19 cellular contexts compared by ENCODE assay signal in the genomic region with DNA sequence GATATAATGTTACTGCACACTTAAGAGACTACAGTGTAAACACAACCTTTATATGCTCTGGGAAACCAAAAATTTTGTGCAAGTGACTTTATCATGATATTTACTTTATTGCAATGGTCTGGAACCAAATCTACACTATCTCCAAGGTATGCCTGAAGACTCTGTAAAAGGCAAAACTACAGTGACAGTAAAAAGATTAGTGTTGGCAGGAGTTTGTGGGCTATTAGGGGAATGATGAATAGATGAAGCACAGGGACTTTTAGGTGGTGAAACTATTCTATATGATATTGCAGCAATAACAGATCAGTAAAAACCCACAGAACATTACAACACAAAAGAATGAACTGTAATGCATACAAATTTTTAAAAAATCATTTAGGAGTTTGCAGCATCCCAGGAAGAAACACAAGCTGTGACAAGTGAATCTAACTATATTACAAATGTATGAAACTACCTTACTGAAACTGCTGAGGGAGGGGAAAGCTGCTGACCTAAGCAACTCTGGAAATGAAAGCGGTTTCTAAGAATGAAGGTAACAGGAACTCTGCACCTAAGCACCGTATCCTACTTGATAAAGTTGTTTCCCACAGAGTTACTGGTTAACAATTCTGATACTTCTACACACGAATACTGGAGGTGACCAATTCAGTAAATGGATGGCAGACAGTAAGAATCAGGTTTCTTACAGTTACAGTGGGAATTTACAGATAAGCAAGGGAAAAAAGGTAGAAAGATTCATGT.
DNase-seq lines count a peak whose midpoint lies in the region; ATAC-seq, FAIRE-seq and TF ChIP-seq lines count a peak whose summit lies in the region.
"Had no signal": no experiment of that assay in that cellular context is flagged by ENCODE, and none has a peak within 500 bp of the region (broad histone marks: within the 10 kb centered on the region; RNA-seq: fewer than 3 reads in every experiment).

No MANE protein-coding gene starts in this region.

- no peak for TF ChIP-seq POLR2A in A549 (IDR thresholded peaks at IDR 0.05; ENCODE audit: low read length)
- no peak for TF ChIP-seq POLR2A in esophagus squamous epithelium (IDR thresholded peaks at IDR 0.05)

- no peak for TF ChIP-seq RAD21 in A549 (conservative IDR thresholded peaks at IDR 0.05 in 1 of 2, IDR thresholded peaks at IDR 0.05 in 1 of 2)

- CTCF ChIA-PET in A549 (lab: Yijun Ruan, JAX) = no interaction called here

- POLR2A ChIA-PET in A549 (lab: Yijun Ruan, JAX) = no interaction called here

- H3K36me3 Mint-ChIP-seq in activated naive CD8-positive, alpha-beta T cell treated with anti-CD3 and anti-CD28 coated beads for 36 hours = peaks cover 33% of the 10 kb centered on the region

- H3K9me3 Mint-ChIP-seq in activated naive CD8-positive, alpha-beta T cell treated with anti-CD3 and anti-CD28 coated beads for 36 hours = peaks cover 8% of the 10 kb centered on the region
- H3K9me3 Mint-ChIP-seq: neural crest cell had no signal

- no peak for ATAC-seq in A549
- peak; percentile 78 for ATAC-seq in GM18909 (IDR thresholded peaks at IDR 0.05; ENCODE audit: poor library complexity, unreplicated experiment)
- ATAC-seq in GM21737 (IDR thresholded peaks at IDR 0.05; ENCODE audit: unreplicated experiment) = peak; percentile 88
- peak; percentile 56 for ATAC-seq in HG03469 (IDR thresholded peaks at IDR 0.05; ENCODE audit: unreplicated experiment)
- ATAC-seq in aorta (ENCODE audit: low FRiP score) = no peak
- ATAC-seq: sciatic nerve had no signal

- TF ChIP-seq CTCF in A549 (IDR thresholded peaks at IDR 0.05) (no peak), esophagus squamous epithelium (IDR thresholded peaks at IDR 0.05) (no peak)

- FAIRE-seq in A549 (lab: Jason Lieb, UNC) = no peak
- FAIRE-seq: GM12891 had no signal

- no peak overlapping the region for H3K27ac Mint-ChIP-seq in activated naive CD8-positive, alpha-beta T cell treated with anti-CD3 and anti-CD28 coated beads for 36 hours
- H3K27ac Mint-ChIP-seq: B cell had no signal

- H3K36me3 ChIP-seq in esophagus squamous epithelium (peaks cover 0 to 54% (median 4%) of the 10 kb centered on the region in 3 donors), aorta (ENCODE audit: control insufficient read depth in 1 of 2, insufficient read depth in 2 of 2, low read length in 1 of 2) (peaks cover 1 to 3% of the 10 kb centered on the region in 2 donors)

- no peaks in the 10 kb centered on the region for H3K9me3 ChIP-seq in A549
- H3K9me3 ChIP-seq in esophagus squamous epithelium = no peaks in the 10 kb centered on the region
- H3K9me3 ChIP-seq in aorta (ENCODE audit: control insufficient read depth, low read length) = no peaks in the 10 kb centered on the region
- H3K9me3 ChIP-seq: ascending aorta, stomach had no signal

- H3K4me3 ChIP-seq in A549 (no peak overlapping the region), esophagus squamous epithelium (no peak overlapping the region), aorta (ENCODE audit: low read length in 2 of 2) (no peak overlapping the region)
- H3K4me3 ChIP-seq: ascending aorta, hepatocyte, PC-9, stomach had no signal

- 86% methylated on average over 3 of the region's 3 CpGs for WGBS in A549 (ENCODE audit: missing lambda C conversion rate)
- 65 to 79% methylated on average over 3 of the region's 3 CpGs for WGBS in esophagus squamous epithelium, 2 donors
- WGBS in aorta, 2 donors = 97 to 98% methylated on average over 3 of the region's 3 CpGs

- peaks cover 15% of the 10 kb centered on the region for H3K4me1 Mint-ChIP-seq in activated naive CD8-positive, alpha-beta T cell treated with anti-CD3 and anti-CD28 coated beads for 36 hours
- H3K4me1 Mint-ChIP-seq: B cell, neural crest cell had no signal

- H3K27me3 Mint-ChIP-seq in activated naive CD8-positive, alpha-beta T cell treated with anti-CD3 and anti-CD28 coated beads for 36 hours = no peaks in the 10 kb centered on the region
- H3K27me3 Mint-ChIP-seq: B cell had no signal

- H3K4me1 ChIP-seq in A549 (no peaks in the 10 kb centered on the region), esophagus squamous epithelium (peaks cover 0 to 20% (median 4%) of the 10 kb centered on the region in 3 donors), aorta (ENCODE audit: control insufficient read depth in 1 of 2, insufficient read depth in 2 of 2, low read length in 2 of 2) (no peaks in the 10 kb centered on the region)
- H3K4me1 ChIP-seq: ascending aorta, stomach had no signal

- H3K27me3 ChIP-seq in esophagus squamous epithelium (no peaks in the 10 kb centered on the region), aorta (ENCODE audit: control insufficient read depth in 1 of 2, insufficient read depth in 2 of 2, low read length in 1 of 2) (no peaks in the 10 kb centered on the region)
- H3K27me3 ChIP-seq: ascending aorta, hepatocyte, stomach had no signal

- intact Hi-C loops in esophagus squamous epithelium (cut with DNase I) (no loop called here), aorta (cut with DNase I) (no loop called here)

- no peak for TF ChIP-seq EP300 in A549 (IDR thresholded peaks at IDR 0.05)

- no peak overlapping the region for H3K27ac ChIP-seq in A549
- no peak overlapping the region for H3K27ac ChIP-seq in esophagus squamous epithelium
- H3K27ac ChIP-seq in aorta (ENCODE audit: low read depth in 1 of 2, low read length in 2 of 2) = no peak overlapping the region
- H3K27ac ChIP-seq: ascending aorta, hepatocyte, PC-9, stomach had no signal

- no peak overlapping the region for H3K4me2 ChIP-seq in A549
- H3K4me2 ChIP-seq: hepatocyte, PC-9 had no signal

- H3K4me3 Mint-ChIP-seq in activated naive CD8-positive, alpha-beta T cell treated with anti-CD3 and anti-CD28 coated beads for 36 hours = no peak overlapping the region
- H3K4me3 Mint-ChIP-seq: B cell, neural crest cell had no signal

- DNase-seq in A549 (ENCODE audit: low read depth in 1 of 2, low spot score in 1 of 2) (no peak), esophagus squamous epithelium (lab: John Stamatoyannopoulos, UW) (no peak), aorta (no peak), NCI-H1694 (lab: John Stamatoyannopoulos, UW) (no peak)
- DNase-seq in activated naive CD8-positive, alpha-beta T cell treated with anti-CD3 and anti-CD28 coated beads for 36 hours = no peak
- DNase-seq: DMS79, NCI-H1048, NCI-H226, PC-9, stomach had no signal

TF ChIP-seq in A549, 52 proteins besides CTCF, POLR2A, EP300 and RAD21:
- TF ChIP-seq, protein P1, sequence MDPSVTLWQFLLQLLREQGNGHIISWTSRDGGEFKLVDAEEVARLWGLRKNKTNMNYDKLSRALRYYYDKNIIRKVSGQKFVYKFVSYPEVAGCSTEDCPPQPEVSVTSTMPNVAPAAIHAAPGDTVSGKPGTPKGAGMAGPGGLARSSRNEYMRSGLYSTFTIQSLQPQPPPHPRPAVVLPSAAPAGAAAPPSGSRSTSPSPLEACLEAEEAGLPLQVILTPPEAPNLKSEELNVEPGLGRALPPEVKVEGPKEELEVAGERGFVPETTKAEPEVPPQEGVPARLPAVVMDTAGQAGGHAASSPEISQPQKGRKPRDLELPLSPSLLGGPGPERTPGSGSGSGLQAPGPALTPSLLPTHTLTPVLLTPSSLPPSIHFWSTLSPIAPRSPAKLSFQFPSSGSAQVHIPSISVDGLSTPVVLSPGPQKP (IDR thresholded peaks at IDR 0.05; ENCODE audit: low read depth, low read length) = no peak
- TF ChIP-seq MAFK (IDR thresholded peaks at IDR 0.05; ENCODE audit: partially characterized antibody) = peak; percentile 73

Comparison
In these comparisons a context has a peak if more than half of its experiments do, and no peak if none do; other contexts are left out.
1. ATAC-seq: peak in GM18909 (single experiment), GM21737 (single experiment) and HG03469 (single experiment); none in A549 (0 of 2) and aorta (single experiment).